18 cellular contexts compared by ENCODE assay signal in genomic region chr3:159208080-159208479, GRCh38.
"Had no signal": no experiment of that assay in that cellular context is flagged by ENCODE, and none has a peak within 500 bp of the region (broad histone marks: within the 10 kb centered on the region; RNA-seq: fewer than 3 reads in every experiment).

No MANE protein-coding gene starts in this region.

- H3K36me3 ChIP-seq: brain microvascular endothelial cell, right lobe of liver, upper lobe of left lung had no signal

- H3K9me3 ChIP-seq: psoas muscle, right lobe of liver, upper lobe of left lung had no signal

- H3K4me1 ChIP-seq: psoas muscle, right lobe of liver, upper lobe of left lung had no signal

- H3K27ac ChIP-seq: brain microvascular endothelial cell, psoas muscle, right lobe of liver, upper lobe of left lung had no signal

- ATAC-seq: activated CD8-positive, alpha-beta memory T cell treated with anti-CD3 and anti-CD28 coated beads, Interleukin-2, amount 10 ng/mL, durations not matched to agents 7 days and 5 days; activated naive CD4-positive, alpha-beta T cell treated with anti-CD3 and anti-CD28 coated beads, Interleukin-2, amount 50 U/mL, for 72 hours; left cardiac atrium; naive thymus-derived CD8-positive, alpha-beta T cell; psoas muscle; right lobe of liver had no signal

- H3K27me3 ChIP-seq: brain microvascular endothelial cell, right lobe of liver, upper lobe of left lung had no signal

- DNase-seq: activated CD4-positive, alpha-beta T cell treated with anti-CD3 and anti-CD28 coated beads for 1 hour; activated CD4-positive, alpha-beta T cell treated with anti-CD3 and anti-CD28 coated beads, Interleukin-2, amount 50 U/mL, for 48 hours; activated CD8-positive, alpha-beta memory T cell treated with anti-CD3 and anti-CD28 coated beads, Interleukin-2, amount 10 ng/mL, durations not matched to agents 7 days and 5 days; activated effector memory CD4-positive, alpha-beta T cell treated with anti-CD3 and anti-CD28 coated beads, Interleukin-2, amount 50 U/mL, for 16 hours; activated T-cell treated with anti-CD3 and anti-CD28 coated beads, Interleukin-2, amount 50 U/mL, for 24 hours; brain microvascular endothelial cell; glutamatergic neuron; left cardiac atrium; naive thymus-derived CD8-positive, alpha-beta T cell; nucleus accumbens; psoas muscle; right lobe of liver; stimulated activated CD4-positive, alpha-beta T cell treated with anti-CD3 and anti-CD28 coated beads, Interleukin-12 subunit alpha, Interleukin-12 subunit beta, amount 100 ng/mL, for 4 hours; stimulated activated naive CD4-positive, alpha-beta T cell; substantia nigra; T-helper 9 cell; upper lobe of left lung had no signal

- H3K4me3 ChIP-seq: psoas muscle, right lobe of liver, upper lobe of left lung had no signal
